Comparison of ENCODE assay signal across 8 cellular contexts in the genomic region with DNA sequence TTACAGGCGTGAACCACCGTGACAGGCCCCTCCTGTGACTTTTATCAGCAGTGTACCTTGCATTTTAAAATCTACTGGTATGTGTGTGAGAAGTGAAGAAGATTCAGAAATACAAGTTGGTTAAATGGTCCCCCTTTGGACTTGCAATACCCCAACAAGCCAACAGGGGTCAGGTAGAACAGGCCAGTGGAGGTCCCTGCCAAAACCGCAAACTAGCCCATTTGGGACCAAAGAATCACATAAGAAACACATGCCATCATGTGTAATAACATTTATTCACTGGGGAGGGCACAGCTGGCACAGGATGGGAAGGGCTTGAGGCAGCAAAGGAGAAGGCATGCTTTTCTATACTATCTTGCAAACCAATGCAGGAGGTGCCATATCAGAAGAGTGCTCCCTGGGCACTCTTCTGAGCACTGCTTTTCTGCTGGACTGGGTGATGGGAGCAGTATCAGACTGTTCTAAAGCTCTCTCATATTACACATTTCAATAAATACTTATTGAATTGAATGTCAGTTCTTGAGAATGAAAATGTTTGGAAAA.
DNase-seq lines count a peak whose midpoint lies in the region; ATAC-seq and TF ChIP-seq lines count a peak whose summit lies in the region.

No MANE protein-coding gene starts in this region.

- DNase-seq in GM19238 (ENCODE audit: insufficient read length, low spot score), result peak; percentile 23
- DNase-seq in dermis blood vessel endothelial cell, result peak; percentile 55
- DNase-seq in natural killer cell treated with Interleukin-12 subunit alpha and Interleukin-12 subunit beta and Interleukin-15 and Interleukin-18, amount 100 ng/mL, for 72 hours (ENCODE audit: low spot score), result no peak
- DNase-seq in HuH-7.5 (ENCODE audit: low spot score), result no peak
- DNase-seq in cortex of kidney (lab: John Stamatoyannopoulos, UW), result no peak
- no peak for DNase-seq in NCI-H187 treated with DMSO at 0.1 percent for 48 hours (lab: John Stamatoyannopoulos, UW)

- no peaks in the 10 kb centered on the region for H3K27me3 Mint-ChIP-seq in T-helper 1 cell treated with Interleukin-12 subunit alpha and Interleukin-12 subunit beta and Interleukin-4 antibody, amounts not matched to agents 30 μg/mL and 1 μg/mL, for 36 hours (ENCODE audit: low read depth)
- H3K27me3 Mint-ChIP-seq in natural killer cell treated with Interleukin-12 subunit alpha and Interleukin-12 subunit beta and Interleukin-15 and Interleukin-18, amount 100 ng/mL, for 72 hours, result no peaks in the 10 kb centered on the region

- peaks cover 53% of the 10 kb centered on the region for H3K4me1 Mint-ChIP-seq in T-helper 1 cell treated with Interleukin-12 subunit alpha and Interleukin-12 subunit beta and Interleukin-4 antibody, amounts not matched to agents 30 μg/mL and 1 μg/mL, for 36 hours (ENCODE audit: low read depth)
- H3K4me1 Mint-ChIP-seq in natural killer cell treated with Interleukin-12 subunit alpha and Interleukin-12 subunit beta and Interleukin-15 and Interleukin-18, amount 100 ng/mL, for 72 hours (ENCODE audit: low read depth in 2 of 2), result peaks cover 61 to 72% of the 10 kb centered on the region in 2 donors

- peak overlapping the region; percentile 57 for H3K27ac Mint-ChIP-seq in T-helper 1 cell treated with Interleukin-12 subunit alpha and Interleukin-12 subunit beta and Interleukin-4 antibody, amounts not matched to agents 30 μg/mL and 1 μg/mL, for 36 hours
- peak overlapping the region; percentile 94 to 99 for H3K27ac Mint-ChIP-seq in natural killer cell treated with Interleukin-12 subunit alpha and Interleukin-12 subunit beta and Interleukin-15 and Interleukin-18, amount 100 ng/mL, for 72 hours

- ATAC-seq in natural killer cell treated with Interleukin-12 subunit alpha and Interleukin-12 subunit beta and Interleukin-15 and Interleukin-18, amount 100 ng/mL, for 72 hours, result peak; percentile 18 to 37

- peaks cover 38% of the 10 kb centered on the region for H3K36me3 Mint-ChIP-seq in T-helper 1 cell treated with Interleukin-12 subunit alpha and Interleukin-12 subunit beta and Interleukin-4 antibody, amounts not matched to agents 30 μg/mL and 1 μg/mL, for 36 hours (ENCODE audit: low read depth)
- peaks cover 10% of the 10 kb centered on the region for H3K36me3 Mint-ChIP-seq in natural killer cell treated with Interleukin-12 subunit alpha and Interleukin-12 subunit beta and Interleukin-15 and Interleukin-18, amount 100 ng/mL, for 72 hours

- H3K27ac ChIP-seq in 22Rv1, result no peak overlapping the region

- no peak overlapping the region for H3K4me3 Mint-ChIP-seq in T-helper 1 cell treated with Interleukin-12 subunit alpha and Interleukin-12 subunit beta and Interleukin-4 antibody, amounts not matched to agents 30 μg/mL and 1 μg/mL, for 36 hours
- H3K4me3 Mint-ChIP-seq in natural killer cell treated with Interleukin-12 subunit alpha and Interleukin-12 subunit beta and Interleukin-15 and Interleukin-18, amount 100 ng/mL, for 72 hours, result peak overlapping the region; percentile 30

- TF ChIP-seq CTCF in 22Rv1 (IDR thresholded peaks at IDR 0.05), result peak; percentile 65

- no peaks in the 10 kb centered on the region for H3K9me3 Mint-ChIP-seq in T-helper 1 cell treated with Interleukin-12 subunit alpha and Interleukin-12 subunit beta and Interleukin-4 antibody, amounts not matched to agents 30 μg/mL and 1 μg/mL, for 36 hours
- H3K9me3 Mint-ChIP-seq in natural killer cell treated with Interleukin-12 subunit alpha and Interleukin-12 subunit beta and Interleukin-15 and Interleukin-18, amount 100 ng/mL, for 72 hours, result no peaks in the 10 kb centered on the region

Comparison
In these comparisons a context has a peak if more than half of its experiments do, and no peak if none do; other contexts are left out.
1. DNase-seq: peak in GM19238 (single experiment) and dermis blood vessel endothelial cell (single experiment); none in natural killer cell treated with Interleukin-12 subunit alpha and Interleukin-12 subunit beta and Interleukin-15 and Interleukin-18, amount 100 ng/mL, for 72 hours (single experiment), HuH-7.5 (single experiment), cortex of kidney (single experiment) and NCI-H187 treated with DMSO at 0.1 percent for 48 hours (single experiment).